25 cellular contexts compared by ENCODE assay signal in the genomic region with DNA sequence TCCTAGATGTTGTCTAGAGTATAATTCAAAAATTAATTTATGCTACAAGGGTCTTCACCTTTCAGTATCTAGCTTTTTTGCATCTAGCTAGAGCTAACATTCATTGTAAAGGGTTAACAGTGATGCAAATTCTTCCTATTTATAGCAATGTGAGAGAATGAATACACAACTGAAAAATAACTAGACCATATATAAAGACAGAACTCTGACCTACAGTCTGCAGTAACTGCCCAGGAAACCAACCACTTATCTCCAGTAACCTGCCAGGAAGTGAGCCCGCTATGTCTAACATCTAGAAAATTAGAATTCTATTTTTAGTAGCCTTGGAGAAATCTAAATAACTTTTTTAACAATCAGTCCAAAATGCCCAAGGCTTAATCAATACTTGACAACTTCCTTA.
"Had no signal": no experiment of that assay in that cellular context is flagged by ENCODE, and none has a peak within 500 bp of the region (broad histone marks: within the 10 kb centered on the region; RNA-seq: fewer than 3 reads in every experiment).

No MANE protein-coding gene starts in this region.

- DNase-seq: activated CD4-positive, alpha-beta T cell treated with anti-CD3 and anti-CD28 coated beads for 1 hour; activated CD4-positive, alpha-beta T cell treated with anti-CD3 and anti-CD28 coated beads, Interleukin-2, amount 50 U/mL, for 1 hour; activated CD8-positive, alpha-beta T cell treated with anti-CD3 and anti-CD28 coated beads for 36 hours; activated gamma-delta T cell treated with Interleukin-2 at 50 U/mL for 16 hours; activated naive CD4-positive, alpha-beta T cell treated with anti-CD3 and anti-CD28 coated beads, Interleukin-2, amount 50 U/mL, for 16 hours; activated naive CD8-positive, alpha-beta T cell treated with anti-CD3 and anti-CD28 coated beads, Interleukin-2, amount 50 U/mL, for 24 hours; activated T-cell treated with anti-CD3 and anti-CD28 coated beads, Interleukin-2, amount 50 U/mL, for 4 hours; amygdala; caudate nucleus; cortex of kidney; effector memory CD8-positive, alpha-beta T cell; erythroblast; gastrocnemius medialis; glutamatergic neuron; left colon; mammary epithelial cell; nephron progenitor cell; right lobe of liver; stimulated activated CD4-positive, alpha-beta T cell treated with anti-CD3 and anti-CD28 coated beads, Interleukin-12 subunit alpha, Interleukin-12 subunit beta, amount 100 ng/mL, for 4 hours; stimulated activated CD4-positive, alpha-beta T cell treated with anti-CD3 and anti-CD28 coated beads, Interleukin-4, amount 100 ng/mL, for 1 hour; stimulated activated naive CD8-positive, alpha-beta T cell treated with anti-CD3 and anti-CD28 coated beads, Interleukin-15, Interleukin-2, amounts not matched to agents 100 U/mL and 50 U/mL, for 24 hours; testis; trophoblast cell had no signal

- ATAC-seq: activated CD8-positive, alpha-beta T cell treated with anti-CD3 and anti-CD28 coated beads for 36 hours; activated naive CD8-positive, alpha-beta T cell treated with anti-CD3 and anti-CD28 coated beads, Interleukin-2, amount 50 U/mL, for 24 hours; activated T-cell treated with anti-CD3 and anti-CD28 coated beads, Interleukin-2, amount 50 U/mL, for 4 hours; activated T-helper 17 cell treated with anti-CD3 and anti-CD28 coated beads, Interleukin-2, amount 50 U/mL, for 72 hours; effector memory CD8-positive, alpha-beta T cell; gastrocnemius medialis; left colon; right lobe of liver; stimulated activated naive CD8-positive, alpha-beta T cell treated with anti-CD3 and anti-CD28 coated beads, Interleukin-15, Interleukin-2, amounts not matched to agents 100 U/mL and 50 U/mL, for 24 hours; WTC11 had no signal
